In the genomic region with DNA sequence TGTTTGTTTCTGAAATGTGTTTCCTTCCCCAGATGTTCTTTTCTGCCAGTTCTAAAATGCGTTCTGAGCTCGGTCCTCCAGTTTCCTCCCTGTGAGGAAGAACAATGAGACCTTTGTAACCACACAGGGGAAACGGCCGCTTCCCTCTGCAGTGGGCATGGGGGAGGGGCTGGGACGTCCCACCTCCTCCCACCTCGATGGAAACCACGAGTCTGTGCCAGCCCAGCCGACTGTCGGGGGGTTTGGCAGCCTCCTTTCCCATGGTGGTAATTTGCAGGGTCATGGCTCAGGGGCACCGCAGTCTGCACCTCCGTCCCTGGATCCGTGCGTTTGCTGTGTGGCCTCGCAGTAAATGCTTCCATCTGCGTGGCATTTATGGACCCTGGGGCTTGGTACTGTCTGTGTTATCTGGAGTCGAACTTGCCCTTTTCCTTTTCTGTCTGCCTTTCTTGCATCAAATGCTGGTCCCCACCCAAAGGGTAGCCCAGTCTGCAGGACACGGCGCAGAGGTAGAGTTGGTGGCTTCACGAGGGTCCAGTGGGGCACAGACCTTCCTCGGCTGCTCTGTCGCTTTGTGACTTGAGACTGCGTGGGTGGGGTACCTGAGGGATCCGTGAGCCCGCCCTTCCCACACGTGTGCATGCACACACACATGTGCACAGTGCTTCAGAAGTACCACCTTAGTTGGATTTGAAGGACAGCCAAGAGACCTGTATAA, we compare ENCODE assay signal across 8 cellular contexts. TPM values are rescaled to one million over a fixed set of nuclear protein-coding genes. Genes with fewer than 3 reads are reported as not detected.
DNase-seq lines count a peak whose midpoint lies in the region; ATAC-seq and TF ChIP-seq lines count a peak whose summit lies in the region.

No MANE protein-coding gene starts in this region.

- peak overlapping the region; percentile 86 for H3K4me2 ChIP-seq in BLaER1

- no peaks in the 10 kb centered on the region for H3K27me3 Mint-ChIP-seq in naive thymus-derived CD8-positive, alpha-beta T cell

- peak in 9 of 56 donors; percentile 8 to 21 (median 14) for TF ChIP-seq CTCF in dorsolateral prefrontal cortex (IDR thresholded peaks at IDR 0.05 in 54 of 56, conservative IDR thresholded peaks at IDR 0.05 in 2 of 56; ENCODE audit: low read depth in 1 of 56, partially characterized antibody in 56 of 56)

- peaks cover 54% of the 10 kb centered on the region for H3K36me3 ChIP-seq in BLaER1

- peak overlapping the region; percentile 47; the same call in 1 of the 2 replicates for H3K4me3 ChIP-seq in BLaER1
- H3K4me3 ChIP-seq in dorsolateral prefrontal cortex, result peak overlapping the region in 37 of 59 donors; percentile 1 to 54 (median 24)

- no peaks in the 10 kb centered on the region for H3K27me3 ChIP-seq in BLaER1
- H3K27me3 ChIP-seq in dorsolateral prefrontal cortex, result peaks cover 0 to 5% (median 0%) of the 10 kb centered on the region in 45 donors

- peak overlapping the region in 5 of 10 donors; percentile 14 to 73 (median 41) for H3K27ac Mint-ChIP-seq in naive thymus-derived CD8-positive, alpha-beta T cell

- H3K9ac ChIP-seq in BLaER1, result peak overlapping the region; percentile 64

- H3K9me3 Mint-ChIP-seq in naive thymus-derived CD8-positive, alpha-beta T cell, result no peaks in the 10 kb centered on the region

- peaks cover 35 to 63% (median 58%) of the 10 kb centered on the region in 4 donors for H3K4me1 Mint-ChIP-seq in naive thymus-derived CD8-positive, alpha-beta T cell

- POLR2A ChIA-PET in naive thymus-derived CD8-positive, alpha-beta T cell (lab: Charles Lee), result interaction anchor here (0.5 to 0.7 kb wide), 3 partner anchors 10 to 1000 kb away, joined by 3 to 4 read pairs (median 3); no protein-coding TSS in a partner anchor

- H3K4me3 Mint-ChIP-seq in naive thymus-derived CD8-positive, alpha-beta T cell, result peak overlapping the region; percentile 45 to 77 (median 70)

- DNase-seq in NCI-H2227 (lab: John Stamatoyannopoulos, UW; ENCODE audit: unreplicated experiment) (peak; percentile 83), dorsolateral prefrontal cortex (peak in 7 of 10 donors; percentile 52 to 69 (median 62)), NCI-H226 (no peak), NCI-H82 (lab: John Stamatoyannopoulos, UW) (no peak)
- peak in 7 of 10 donors; percentile 12 to 67 (median 38) for DNase-seq in naive thymus-derived CD8-positive, alpha-beta T cell

- no peaks in the 10 kb centered on the region for H3K9me3 ChIP-seq in BLaER1

- peaks cover 100% of the 10 kb centered on the region for H4K20me1 ChIP-seq in BLaER1

- intact Hi-C loops in dorsolateral prefrontal cortex (cut with DNase I), result loop anchor here in 1 of 2 donors (5.0 kb wide), 1 partner anchor 54 kb away; no protein-coding TSS in a partner anchor

- peaks cover 93% of the 10 kb centered on the region for H3K4me1 ChIP-seq in BLaER1

- ATAC-seq in naive thymus-derived CD8-positive, alpha-beta T cell, result peak; percentile 62 to 63
- ATAC-seq in GM19328 (IDR thresholded peaks at IDR 0.05; ENCODE audit: unreplicated experiment) (no peak), HG03520 (IDR thresholded peaks at IDR 0.05; ENCODE audit: unreplicated experiment) (no peak)

- no peaks in the 10 kb centered on the region for H3K36me3 Mint-ChIP-seq in naive thymus-derived CD8-positive, alpha-beta T cell

- H3K27ac ChIP-seq in BLaER1, result peak overlapping the region; percentile 73
- peak overlapping the region; percentile 40 to 94 (median 85) for H3K27ac ChIP-seq in dorsolateral prefrontal cortex

RNA-seq across cellular contexts. Expression of gene LRP5, which starts 16.1 kb away (rescaled TPM):
- total RNA-seq in dorsolateral prefrontal cortex, result 10 to 100 TPM in 50 of 120 experiments, 1 to 10 TPM in 70; 4.5 to 21.7 (median 9.2) TPM
- total RNA-seq in naive thymus-derived CD8-positive, alpha-beta T cell, result 1 to 10 TPM; 3.0 to 3.6 TPM
- 1 to 10 TPM in 2 of 3 donors, under 1 TPM in 1; 0.19 to 1.4 (median 1.4) TPM for polyA plus RNA-seq in naive thymus-derived CD8-positive, alpha-beta T cell

RNA-seq across cellular contexts. Expression of gene C11orf24, which starts 56.8 kb away (rescaled TPM):
- total RNA-seq in dorsolateral prefrontal cortex, result 10 to 100 TPM; 12.6 to 56.0 (median 23.3) TPM
- total RNA-seq in naive thymus-derived CD8-positive, alpha-beta T cell, result 10 to 100 TPM; 17.9 to 19.4 TPM
- 10 to 100 TPM in 1 of 3 donors, 1 to 10 TPM in 2; 6.1 to 10.4 (median 6.6) TPM for polyA plus RNA-seq in naive thymus-derived CD8-positive, alpha-beta T cell

Comparison
In these comparisons a context has a peak if more than half of its experiments do, and no peak if none do; other contexts are left out.
1. DNase-seq: peak in NCI-H2227 (single experiment), dorsolateral prefrontal cortex (7 of 10) and naive thymus-derived CD8-positive, alpha-beta T cell (7 of 10); none in NCI-H226 (single experiment) and NCI-H82 (single experiment).
2. ATAC-seq: peak in naive thymus-derived CD8-positive, alpha-beta T cell (2 of 2); none in GM19328 (single experiment) and HG03520 (single experiment).